ENCODE assay signal across 9 cellular contexts in the genomic region with DNA sequence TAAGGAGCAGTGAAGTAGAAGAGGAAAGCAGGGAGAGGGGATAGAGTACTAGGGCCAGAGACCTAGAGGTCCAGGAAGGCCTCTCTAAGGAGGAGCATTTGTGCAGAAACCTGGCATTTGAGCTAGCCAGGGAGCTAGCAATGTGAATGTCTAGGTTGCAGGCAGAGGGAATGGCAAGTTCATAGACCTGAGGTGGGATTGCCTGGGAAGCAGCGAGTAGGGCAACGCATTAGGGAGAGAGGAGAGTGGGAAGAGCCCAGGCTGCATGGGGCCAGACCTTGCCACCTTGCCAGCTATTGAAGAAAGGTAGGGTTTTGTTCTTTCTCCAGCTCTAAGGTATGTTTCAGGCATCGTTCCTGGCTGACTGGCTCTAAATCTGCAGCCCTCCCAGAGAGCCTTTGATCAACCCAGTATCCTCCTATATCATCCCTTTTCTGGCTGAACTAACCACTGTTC. TPM values are rescaled to one million over a fixed set of nuclear protein-coding genes. Genes with fewer than 3 reads are reported as not detected.
DNase-seq lines count a peak whose midpoint lies in the region; ATAC-seq, FAIRE-seq and TF ChIP-seq lines count a peak whose summit lies in the region.
"Had no signal": no experiment of that assay in that cellular context is flagged by ENCODE, and none has a peak within 500 bp of the region (broad histone marks: within the 10 kb centered on the region; RNA-seq: fewer than 3 reads in every experiment).

No MANE protein-coding gene starts in this region.

- H3K4me1 ChIP-seq in BLaER1 (peaks cover 98% of the 10 kb centered on the region), GM12878 (ENCODE audit: control insufficient read depth, insufficient read depth, low read length) (peaks cover 91% of the 10 kb centered on the region), muscle layer of duodenum (ENCODE audit: control insufficient read depth in 1 of 2, insufficient read depth in 2 of 2, low read length in 2 of 2) (peaks cover 78 to 87% of the 10 kb centered on the region in 2 donors), ovary (ENCODE audit: insufficient read depth) (peaks cover 29% of the 10 kb centered on the region)

- SMC1A ChIA-PET in GM12878 (lab: Charles Lee; ENCODE audit: uncharacterized antibody, unreplicated experiment), result interaction anchor here (0.7 to 18.8 kb wide), 13 partner anchors 9 to 216 kb away, joined by 3 to 300 read pairs (median 33); a partner anchor contains a TSS

- TF ChIP-seq RAD21 in GM12878 (IDR thresholded peaks at IDR 0.05; ENCODE audit: insufficient read depth, low read depth, low read length), result no peak

- RAD21 ChIA-PET in GM12878 (lab: Charles Lee; ENCODE audit: unreplicated experiment), result interaction anchor here (0.9 to 12.5 kb wide), 13 partner anchors 8 to 243 kb away, joined by 3 to 453 read pairs (median 6); a partner anchor contains a TSS

- H3K4me3 ChIP-seq in BLaER1 (peak overlapping the region; percentile 60), HL-60 (replicated peaks; ENCODE audit: insufficient read depth, low read length) (no peak overlapping the region), GM12878 (peak overlapping the region; percentile 22; the same call in 1 of the 2 replicates), muscle layer of duodenum (ENCODE audit: low read depth in 1 of 2, low read length in 2 of 2) (peak overlapping the region in 1 of 2 donors; percentile 15), ovary (no peak overlapping the region)

- peaks cover 84% of the 10 kb centered on the region for H3K79me2 ChIP-seq in GM12878 (ENCODE audit: control insufficient read depth, insufficient read depth, low read length)

- H4K20me1 ChIP-seq in BLaER1 (no peaks in the 10 kb centered on the region), GM12878 (ENCODE audit: control insufficient read depth, insufficient read depth) (no peaks in the 10 kb centered on the region)

- no peaks in the 10 kb centered on the region for H3K9me3 ChIP-seq in BLaER1
- no peaks in the 10 kb centered on the region for H3K9me3 ChIP-seq in GM12878 (replicated peaks; ENCODE audit: control insufficient read depth, insufficient read depth, low read length)
- no peaks in the 10 kb centered on the region for H3K9me3 ChIP-seq in muscle layer of duodenum (ENCODE audit: control insufficient read depth in 1 of 2, low read length in 2 of 2)
- no peaks in the 10 kb centered on the region for H3K9me3 ChIP-seq in ovary

- H3K27me3 ChIP-seq in BLaER1 (no peaks in the 10 kb centered on the region), HL-60 (ENCODE audit: insufficient read depth, poor library complexity, severe bottlenecking) (no peaks in the 10 kb centered on the region), GM12878 (replicated peaks in 1 of 2; ENCODE audit: control insufficient read depth in 2 of 2, insufficient read depth in 2 of 2, low read length in 1 of 2) (no peaks in the 10 kb centered on the region), muscle layer of duodenum (ENCODE audit: low read depth, low read length) (no peaks in the 10 kb centered on the region), ovary (no peaks in the 10 kb centered on the region)

- no peak for DNase-seq in HL-60 (ENCODE audit: low read depth in 1 of 2, low spot score in 1 of 2)
- no peak for DNase-seq in GM12878 (ENCODE audit: low read depth, low spot score)
- DNase-seq in ovary, result no peak
- DNase-seq in hippocampal formation (lab: John Stamatoyannopoulos, UW), result no peak
- no peak for DNase-seq in mesenteric fat pad (ENCODE audit: low spot score)
- DNase-seq: activated naive CD4-positive, alpha-beta T cell treated with anti-CD3 and anti-CD28 coated beads for 36 hours had no signal

- POLR2A ChIA-PET in GM12878 (lab: Charles Lee), result interaction anchor here (0.7 to 11.2 kb wide), 9 partner anchors 7 to 265 kb away, joined by 3 to 389 read pairs (median 19); a partner anchor contains a TSS

- TF ChIP-seq POLR2A in GM12878 (IDR thresholded peaks at IDR 0.05; ENCODE audit: low read depth, low read length) (no peak), ovary (IDR thresholded peaks at IDR 0.05) (no peak)

- H3K4me2 ChIP-seq in BLaER1 (peak overlapping the region; percentile 94), GM12878 (ENCODE audit: control insufficient read depth, insufficient read depth) (peak overlapping the region; percentile 77)

- no peak overlapping the region for H2AFZ ChIP-seq in GM12878 (ENCODE audit: control insufficient read depth, low read depth, low read length)

- TF ChIP-seq CTCF in HL-60 (IDR thresholded peaks at IDR 0.05; ENCODE audit: insufficient read depth, low read length) (no peak), GM12878 (IDR thresholded peaks at IDR 0.05 in 2 of 3, conservative IDR thresholded peaks at IDR 0.05 in 1 of 3; ENCODE audit: control insufficient read depth in 2 of 3, extremely low read depth in 1 of 3, insufficient read depth in 1 of 3, low read depth in 3 of 3, low read length in 3 of 3) (no peak), ovary (IDR thresholded peaks at IDR 0.05) (no peak)

- no peak for ATAC-seq in GM12878
- ATAC-seq in GM21529 (IDR thresholded peaks at IDR 0.05; ENCODE audit: unreplicated experiment), result no peak

- FAIRE-seq in GM12878 (lab: Jason Lieb, UNC), result no peak

- H3K27ac ChIP-seq in BLaER1 (peak overlapping the region; percentile 97), HL-60 (replicated peaks) (peak overlapping the region; percentile 58), GM12878 (ENCODE audit: control insufficient read depth, insufficient read depth) (peak overlapping the region; percentile 94), muscle layer of duodenum (ENCODE audit: low read length) (peak overlapping the region; percentile 62), ovary (no peak overlapping the region)

- BruUV-seq in GM12878 (replicated peaks; lab: Mats Ljungman, UMichigan), result no TSS peak

- TF ChIP-seq EP300 in GM12878 (IDR thresholded peaks at IDR 0.05; ENCODE audit: borderline replicate concordance in 1 of 2, control insufficient read depth in 1 of 2, low read depth in 2 of 2, low read length in 2 of 2) (no peak), ovary (IDR thresholded peaks at IDR 0.05) (no peak)

- in situ Hi-C loops in GM12878 (cut with MboI), result loop anchor here (5.0 kb wide), 1 partner anchor 49 kb away; no protein-coding TSS in a partner anchor

- 83% methylated on average over 3 of the region's 3 CpGs for WGBS in GM12878 (ENCODE audit: insufficient coverage, insufficient replicate concordance, low lambda C conversion rate, missing lambda C conversion rate)
- 84 to 88% (median 84%) methylated on average over 3 of the region's 3 CpGs for WGBS in ovary, 3 donors

- intact Hi-C loops in GM12878 (cut with micrococcal nuclease; ENCODE audit: unreplicated experiment) (loop anchor here (5.0 kb wide), 1 partner anchor 239 kb away; no protein-coding TSS in a partner anchor), ovary (cut with DNase I) (loop anchor here in 3 of 4 donors (5.0 to 10.0 kb wide), 3 partner anchors 51 to 69 kb away; a partner anchor contains a TSS)

- H3K36me3 ChIP-seq in BLaER1, result no peaks in the 10 kb centered on the region
- H3K36me3 ChIP-seq in GM12878 (ENCODE audit: control insufficient read depth in 2 of 2, insufficient read depth in 2 of 2, low read length in 1 of 2), result peaks cover 14 to 16% of the 10 kb centered on the region in 2 experiments; a peak in 3 of 4 replicates
- H3K36me3 ChIP-seq in muscle layer of duodenum (ENCODE audit: control insufficient read depth in 1 of 2, insufficient read depth in 2 of 2, low read length in 2 of 2), result peaks cover 3 to 15% of the 10 kb centered on the region in 2 donors
- H3K36me3 ChIP-seq in ovary, result no peaks in the 10 kb centered on the region

- CTCF ChIA-PET in GM12878 (lab: Yijun Ruan, JAX), result interaction anchor here (0.6 to 11.0 kb wide), 16 partner anchors 8 to 243 kb away, joined by 3 to 184 read pairs (median 6); a partner anchor contains a TSS

- H3K9ac ChIP-seq in BLaER1 (peak overlapping the region; percentile 93), GM12878 (ENCODE audit: control insufficient read depth, insufficient read depth, low read length) (peak overlapping the region; percentile 52)

TF ChIP-seq in GM12878, 131 proteins besides CTCF, POLR2A, EP300 and RAD21:
- TF ChIP-seq HDGF (IDR thresholded peaks at IDR 0.05) (0 out of 2 replicates have a peak, but pooled peaks have one; percentile 13), POLR2AphosphoS5 (IDR thresholded peaks at IDR 0.05; ENCODE audit: low read length) (0 out of 2 replicates have a peak, but pooled peaks have one; percentile 8), EZH2 (IDR thresholded peaks at IDR 0.05; ENCODE audit: borderline replicate concordance, control insufficient read depth, low read depth, low read length) (no peak), HCFC1 (IDR thresholded peaks at IDR 0.05; ENCODE audit: low read length) (no peak)

RNA-seq across cellular contexts. Expression of a gene that starts 54.0 kb away (rescaled TPM):
- total RNA-seq in GM12878 (2013; cell fraction: nucleolus; rRNA removed), result 5.8 and 6.4 TPM in 2 replicates
- total RNA-seq in GM12878 (2014; rRNA removed) (2.4 and 3.3 TPM in 2 replicates), GM12878 (2014; rRNA removed; fragmentation: Illumina TruSeq; extraction: Trizol) (2.3 and 3.5 TPM in 2 replicates), GM12878 (2021) (3.4 and 4.8 TPM in 2 replicates), ovary (10 to 100 TPM in 6 of 7 donors, 1 to 10 TPM in 1; 8.7 to 37.5 (median 10.6) TPM), mesenteric fat pad (20.6 TPM)
- polyA plus RNA-seq in GM12878 (2011; ENCODE audit: low read depth), result 1.6 TPM
- polyA plus RNA-seq in GM12878 (2011; rRNA removed) (3.3 and 4.3 TPM in 2 replicates), GM12878 (2014; fragmentation: Illumina TruSeq; extraction: Trizol) (4.4 and 6.6 TPM in 2 replicates), GM12878 (2014; fragmentation: Nextera tagmentation; extraction: Ambion mirVana) (1 to 10 TPM; 1.1 to 1.9 TPM), GM12878 (2014; rRNA removed) (3.7 TPM in 2 replicates), GM12878 (2016; fragmentation: Nextera tagmentation; extraction: Ambion mirVana) (1 to 10 TPM; 2.2 to 2.3 TPM), ovary (10 to 100 TPM in 1 of 2 donors, 1 to 10 TPM in 1; 5.2 to 10.4 TPM)
- 3.7 and 4.6 TPM in 2 replicates for polyA plus RNA-seq in GM12878 (2011; cell fraction: cytosol; rRNA removed)
- polyA plus RNA-seq in GM12878 (2011; cell fraction: nucleus; rRNA removed), result 11.1 and 11.6 TPM in 2 replicates
- polyA plus RNA-seq in GM12878 (2012), result 0.88 and 1.4 TPM in 2 replicates
- polyA minus RNA-seq in GM12878 (2011; rRNA and poly(A)+ RNA removed), result 6.6 and 10.1 TPM in 2 replicates
- polyA minus RNA-seq in GM12878 (2011; cell fraction: cytosol; rRNA and poly(A)+ RNA removed), result 1.7 TPM in 2 replicates
- polyA minus RNA-seq in GM12878 (2011; cell fraction: nucleus; rRNA and poly(A)+ RNA removed), result 1.7 and 3.9 TPM in 2 replicates

Comparison
In these comparisons a context has a peak if more than half of its experiments do, and no peak if none do; other contexts are left out.
1. H3K27ac ChIP-seq: peak in BLaER1 (single experiment), HL-60 (single experiment), GM12878 (single experiment) and muscle layer of duodenum (single experiment); none in ovary (0 of 2).
2. H3K4me3 ChIP-seq: peak in BLaER1 (single experiment) and GM12878 (single experiment); none in HL-60 (single experiment) and ovary (single experiment).